ENCODE assay signal across 17 cellular contexts in the genomic region with DNA sequence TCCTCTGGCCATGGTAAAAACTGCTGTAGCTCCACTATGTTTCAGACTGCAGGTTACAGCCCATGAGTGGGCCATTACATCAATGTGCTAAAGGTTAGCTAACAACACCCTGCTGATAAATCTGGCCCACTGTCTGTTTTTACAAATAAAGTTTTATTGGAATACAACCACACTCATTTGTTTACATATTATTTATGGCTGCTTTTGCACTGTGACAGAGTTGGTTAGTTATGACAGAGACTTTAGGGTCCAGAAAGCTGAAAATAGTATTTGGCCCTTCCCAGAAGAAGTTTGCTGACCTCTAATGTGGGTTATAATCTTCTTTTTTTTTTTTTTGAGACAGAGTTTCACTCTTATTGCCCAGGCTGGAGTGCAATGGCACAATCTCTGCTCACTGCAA.
A peak's percentile ranks its signal among the peaks of the same experiment; 100 is the strongest.
DNase-seq lines count a peak whose midpoint lies in the region; ATAC-seq, FAIRE-seq and TF ChIP-seq lines count a peak whose summit lies in the region.
"Had no signal": no experiment of that assay in that cellular context is flagged by ENCODE, and none has a peak within 500 bp of the region (broad histone marks: within the 10 kb centered on the region; RNA-seq: fewer than 3 reads in every experiment).

No MANE protein-coding gene starts in this region.

- FAIRE-seq in GM12878 (lab: Jason Lieb, UNC): no peak
- FAIRE-seq: G401.6, GM19239 had no signal

- no peak overlapping the region for H3K27ac ChIP-seq in GM12878 (ENCODE audit: control insufficient read depth, insufficient read depth)
- H3K27ac ChIP-seq in endodermal cell (ENCODE audit: low read depth, low read length): no peak overlapping the region
- no peak overlapping the region for H3K27ac ChIP-seq in colonic mucosa
- no peak overlapping the region for H3K27ac ChIP-seq in breast epithelium

- H3K4me1 Mint-ChIP-seq in endodermal cell (no peaks in the 10 kb centered on the region), osteocyte (ENCODE audit: unreplicated experiment) (no peaks in the 10 kb centered on the region)
- H3K4me1 Mint-ChIP-seq: GM23338, H9 had no signal

- no peak overlapping the region for H3K4me3 ChIP-seq in GM12878
- no peak overlapping the region for H3K4me3 ChIP-seq in endodermal cell (ENCODE audit: low read length)
- H3K4me3 ChIP-seq in colonic mucosa: no peak overlapping the region
- H3K4me3 ChIP-seq in breast epithelium: no peak overlapping the region
- H3K4me3 ChIP-seq: GM23338 had no signal

- DNase-seq in GM12878 (ENCODE audit: low read depth, low spot score) (no peak), endodermal cell (peak; percentile 13), osteocyte (ENCODE audit: extremely low spot score, unreplicated experiment) (peak; percentile 6), colonic mucosa (no peak), COR-L47 (lab: John Stamatoyannopoulos, UW) (no peak), breast epithelium (ENCODE audit: low spot score in 2 of 2) (no peak)
- DNase-seq: C1 segment of cervical spinal cord; Caco-2; CD4-positive, alpha-beta memory T cell; DMS153; DND-41; H9; HFFc6 had no signal

- RAD21 ChIA-PET in GM12878 (lab: Charles Lee; ENCODE audit: unreplicated experiment): no interaction called here

- H3K9me3 Mint-ChIP-seq in endodermal cell (no peaks in the 10 kb centered on the region), osteocyte (ENCODE audit: unreplicated experiment) (peaks cover 7% of the 10 kb centered on the region)
- H3K9me3 Mint-ChIP-seq: H9 had no signal

- no peaks in the 10 kb centered on the region for H4K20me1 ChIP-seq in GM12878 (ENCODE audit: control insufficient read depth, insufficient read depth)

- in situ Hi-C loops in GM12878 (cut with MboI): no loop called here

- intact Hi-C loops in GM12878 (cut with micrococcal nuclease; ENCODE audit: unreplicated experiment) (no loop called here), colonic mucosa (cut with DNase I) (no loop called here), breast epithelium (cut with DNase I; ENCODE audit: low total_unique reads) (no loop called here)

- TF ChIP-seq RAD21 in GM12878 (IDR thresholded peaks at IDR 0.05; ENCODE audit: insufficient read depth, low read depth, low read length): no peak

- peaks cover 4% of the 10 kb centered on the region for H3K27me3 Mint-ChIP-seq in endodermal cell (ENCODE audit: insufficient read depth)
- no peaks in the 10 kb centered on the region for H3K27me3 Mint-ChIP-seq in osteocyte (ENCODE audit: unreplicated experiment)
- H3K27me3 Mint-ChIP-seq: CD4-positive, alpha-beta memory T cell had no signal

- ATAC-seq in GM12878: no peak
- ATAC-seq: GM23338, HCT116 had no signal

- H3K36me3 ChIP-seq in GM12878 (ENCODE audit: control insufficient read depth in 2 of 2, insufficient read depth in 2 of 2, low read length in 1 of 2): no peaks in the 10 kb centered on the region
- H3K36me3 ChIP-seq in endodermal cell (ENCODE audit: control insufficient read depth, insufficient read depth, low read length): no peaks in the 10 kb centered on the region
- no peaks in the 10 kb centered on the region for H3K36me3 ChIP-seq in colonic mucosa
- no peaks in the 10 kb centered on the region for H3K36me3 ChIP-seq in breast epithelium

- SMC1A ChIA-PET in GM12878 (lab: Charles Lee; ENCODE audit: uncharacterized antibody, unreplicated experiment): no interaction called here

- H3K27me3 ChIP-seq in GM12878 (replicated peaks in 1 of 2; ENCODE audit: control insufficient read depth in 2 of 2, insufficient read depth in 2 of 2, low read length in 1 of 2) (peaks cover 1 to 2% of the 10 kb centered on the region in 2 experiments; a peak in 1 of 4 replicates), endodermal cell (ENCODE audit: control insufficient read depth, insufficient read depth, low read length, poor library complexity, severe bottlenecking) (no peaks in the 10 kb centered on the region), colonic mucosa (no peaks in the 10 kb centered on the region), breast epithelium (no peaks in the 10 kb centered on the region)

- no peaks in the 10 kb centered on the region for H3K9me3 ChIP-seq in GM12878 (replicated peaks; ENCODE audit: control insufficient read depth, insufficient read depth, low read length)
- H3K9me3 ChIP-seq in endodermal cell (ENCODE audit: control insufficient read depth, low read length): no peaks in the 10 kb centered on the region
- no peaks in the 10 kb centered on the region for H3K9me3 ChIP-seq in colonic mucosa
- no peaks in the 10 kb centered on the region for H3K9me3 ChIP-seq in breast epithelium
- H3K9me3 ChIP-seq: Caco-2 had no signal

- CTCF ChIA-PET in GM12878 (lab: Yijun Ruan, JAX): no interaction called here

- no peak for TF ChIP-seq EP300 in GM12878 (IDR thresholded peaks at IDR 0.05; ENCODE audit: borderline replicate concordance in 1 of 2, control insufficient read depth in 1 of 2, low read depth in 2 of 2, low read length in 2 of 2)

- POLR2A ChIA-PET in GM12878 (lab: Charles Lee): no interaction called here

- H3K27ac Mint-ChIP-seq in endodermal cell (no peak overlapping the region), osteocyte (ENCODE audit: unreplicated experiment) (no peak overlapping the region)
- H3K27ac Mint-ChIP-seq: CD4-positive, alpha-beta memory T cell; GM23338; H9; HFFc6 had no signal

- H3K79me2 ChIP-seq in GM12878 (ENCODE audit: control insufficient read depth, insufficient read depth, low read length): no peaks in the 10 kb centered on the region

- no TSS peak for BruUV-seq in GM12878 (replicated peaks; lab: Mats Ljungman, UMichigan)

- H2AFZ ChIP-seq in GM12878 (ENCODE audit: control insufficient read depth, low read depth, low read length): no peak overlapping the region
- H2AFZ ChIP-seq: GM23338 had no signal

- H3K4me2 ChIP-seq in GM12878 (ENCODE audit: control insufficient read depth, insufficient read depth): no peak overlapping the region
- H3K4me2 ChIP-seq: GM23338 had no signal

- TF ChIP-seq POLR2A in GM12878 (IDR thresholded peaks at IDR 0.05; ENCODE audit: low read depth, low read length) (no peak), breast epithelium (IDR thresholded peaks at IDR 0.05) (no peak)

- H3K4me3 Mint-ChIP-seq in endodermal cell (no peak overlapping the region), osteocyte (ENCODE audit: unreplicated experiment) (no peak overlapping the region)
- H3K4me3 Mint-ChIP-seq: CD4-positive, alpha-beta memory T cell; GM23338; H9; HFFc6 had no signal

- H3K36me3 Mint-ChIP-seq in endodermal cell (ENCODE audit: low read depth): no peaks in the 10 kb centered on the region
- H3K36me3 Mint-ChIP-seq in osteocyte (ENCODE audit: unreplicated experiment): no peaks in the 10 kb centered on the region

- H3K9ac ChIP-seq in GM12878 (ENCODE audit: control insufficient read depth, insufficient read depth, low read length): no peak overlapping the region
- no peak overlapping the region for H3K9ac ChIP-seq in endodermal cell (ENCODE audit: extremely low read depth, low read length, poor library complexity, severe bottlenecking)
- H3K9ac ChIP-seq in colonic mucosa (ENCODE audit: low read depth in 2 of 2, low read length in 2 of 2): no peak overlapping the region

- H3K4me1 ChIP-seq in GM12878 (ENCODE audit: control insufficient read depth, insufficient read depth, low read length): no peaks in the 10 kb centered on the region
- no peaks in the 10 kb centered on the region for H3K4me1 ChIP-seq in endodermal cell (ENCODE audit: control insufficient read depth, insufficient read depth, low read length)
- H3K4me1 ChIP-seq in colonic mucosa: no peaks in the 10 kb centered on the region
- no peaks in the 10 kb centered on the region for H3K4me1 ChIP-seq in breast epithelium
- H3K4me1 ChIP-seq: Caco-2 had no signal

- TF ChIP-seq CTCF in GM12878 (IDR thresholded peaks at IDR 0.05 in 2 of 3, conservative IDR thresholded peaks at IDR 0.05 in 1 of 3; ENCODE audit: control insufficient read depth in 2 of 3, extremely low read depth in 1 of 3, insufficient read depth in 1 of 3, low read depth in 3 of 3, low read length in 3 of 3) (no peak), endodermal cell (conservative IDR thresholded peaks at IDR 0.05) (no peak), osteocyte (IDR thresholded peaks at IDR 0.05) (no peak), colonic mucosa (IDR thresholded peaks at IDR 0.05) (no peak), breast epithelium (IDR thresholded peaks at IDR 0.05) (no peak)

TF ChIP-seq in GM12878, 131 proteins besides CTCF, POLR2A, EP300 and RAD21:
- TF ChIP-seq, protein P1, sequence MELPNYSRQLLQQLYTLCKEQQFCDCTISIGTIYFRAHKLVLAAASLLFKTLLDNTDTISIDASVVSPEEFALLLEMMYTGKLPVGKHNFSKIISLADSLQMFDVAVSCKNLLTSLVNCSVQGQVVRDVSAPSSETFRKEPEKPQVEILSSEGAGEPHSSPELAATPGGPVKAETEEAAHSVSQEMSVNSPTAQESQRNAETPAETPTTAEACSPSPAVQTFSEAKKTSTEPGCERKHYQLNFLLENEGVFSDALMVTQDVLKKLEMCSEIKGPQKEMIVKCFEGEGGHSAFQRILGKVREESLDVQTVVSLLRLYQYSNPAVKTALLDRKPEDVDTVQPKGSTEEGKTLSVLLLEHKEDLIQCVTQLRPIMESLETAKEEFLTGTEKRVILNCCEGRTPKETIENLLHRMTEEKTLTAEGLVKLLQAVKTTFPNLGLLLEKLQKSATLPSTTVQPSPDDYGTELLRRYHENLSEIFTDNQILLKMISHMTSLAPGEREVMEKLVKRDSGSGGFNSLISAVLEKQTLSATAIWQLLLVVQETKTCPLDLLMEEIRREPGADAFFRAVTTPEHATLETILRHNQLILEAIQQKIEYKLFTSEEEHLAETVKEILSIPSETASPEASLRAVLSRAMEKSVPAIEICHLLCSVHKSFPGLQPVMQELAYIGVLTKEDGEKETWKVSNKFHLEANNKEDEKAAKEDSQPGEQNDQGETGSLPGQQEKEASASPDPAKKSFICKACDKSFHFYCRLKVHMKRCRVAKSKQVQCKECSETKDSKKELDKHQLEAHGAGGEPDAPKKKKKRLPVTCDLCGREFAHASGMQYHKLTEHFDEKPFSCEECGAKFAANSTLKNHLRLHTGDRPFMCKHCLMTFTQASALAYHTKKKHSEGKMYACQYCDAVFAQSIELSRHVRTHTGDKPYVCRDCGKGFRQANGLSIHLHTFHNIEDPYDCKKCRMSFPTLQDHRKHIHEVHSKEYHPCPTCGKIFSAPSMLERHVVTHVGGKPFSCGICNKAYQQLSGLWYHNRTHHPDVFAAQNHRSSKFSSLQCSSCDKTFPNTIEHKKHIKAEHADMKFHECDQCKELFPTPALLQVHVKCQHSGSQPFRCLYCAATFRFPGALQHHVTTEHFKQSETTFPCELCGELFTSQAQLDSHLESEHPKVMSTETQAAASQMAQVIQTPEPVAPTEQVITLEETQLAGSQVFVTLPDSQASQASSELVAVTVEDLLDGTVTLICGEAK (IDR thresholded peaks at IDR 0.05; ENCODE audit: borderline replicate concordance): 0 out of 2 replicates have a peak, but pooled peaks have one; percentile 43
- TF ChIP-seq CEBPB (IDR thresholded peaks at IDR 0.05; ENCODE audit: borderline replicate concordance in 1 of 2, low read depth in 2 of 2, low read length in 2 of 2): no peak
- no peak for TF ChIP-seq PAX5 (IDR thresholded peaks at IDR 0.05; ENCODE audit: borderline replicate concordance, low read depth, low read length)
TF ChIP-seq in GM12878: peak in this region for 1.

Comparison
In these comparisons a context has a peak if more than half of its experiments do, and no peak if none do; other contexts are left out.
1. DNase-seq: peak in endodermal cell (single experiment) and osteocyte (single experiment); none in GM12878 (single experiment), colonic mucosa (single experiment), COR-L47 (single experiment) and breast epithelium (0 of 2).